11 cellular contexts compared by ENCODE assay signal in genomic region chr12:111274820-111275219, GRCh38.
DNase-seq lines count a peak whose midpoint lies in the region; ATAC-seq and TF ChIP-seq lines count a peak whose summit lies in the region.
"Had no signal": no experiment of that assay in that cellular context is flagged by ENCODE, and none has a peak within 500 bp of the region (broad histone marks: within the 10 kb centered on the region; RNA-seq: fewer than 3 reads in every experiment).

No MANE protein-coding gene starts in this region.

- no peak overlapping the region for H3K9ac ChIP-seq in liver (ENCODE audit: low read depth in 1 of 2, low read length in 2 of 2)

- ATAC-seq in GM21737 (IDR thresholded peaks at IDR 0.05; ENCODE audit: unreplicated experiment) (no peak), HG03354 (IDR thresholded peaks at IDR 0.05; ENCODE audit: poor library complexity, severe bottlenecking, unreplicated experiment) (no peak)
- ATAC-seq: activated CD8-positive, alpha-beta T cell treated with anti-CD3 and anti-CD28 coated beads for 36 hours had no signal

- DNase-seq in Daoy (ENCODE audit: low read depth): peak; percentile 36
- DNase-seq in HT1080 (ENCODE audit: low read depth): peak; percentile 14
- no peak for DNase-seq in T-helper 1 cell
- no peak for DNase-seq in inferior parietal cortex (ENCODE audit: extremely low spot score)
- DNase-seq: activated CD8-positive, alpha-beta T cell treated with anti-CD3 and anti-CD28 coated beads for 36 hours; NCI-H748 treated with DMSO at 0.1 percent for 48 hours; spleen had no signal

- H3K27ac ChIP-seq in VCaP: no peak overlapping the region
- no peak overlapping the region for H3K27ac ChIP-seq in liver (ENCODE audit: low read depth in 1 of 2, low read length in 2 of 2)
- H3K27ac ChIP-seq: spleen had no signal

- H3K36me3 ChIP-seq in liver (ENCODE audit: control insufficient read depth in 4 of 4, insufficient read depth in 3 of 4, low read depth in 1 of 4, low read length in 3 of 4): peaks cover 0 to 22% (median 11%) of the 10 kb centered on the region in 4 donors
- H3K36me3 ChIP-seq: spleen had no signal

- H3K4me3 ChIP-seq in liver (ENCODE audit: low read depth in 1 of 3, low read length in 3 of 3): no peak overlapping the region
- H3K4me3 ChIP-seq: spleen had no signal

- no peaks in the 10 kb centered on the region for H3K9me3 ChIP-seq in liver (ENCODE audit: control insufficient read depth in 4 of 4, low read length in 3 of 4)

- H3K27me3 ChIP-seq in liver (ENCODE audit: control insufficient read depth in 4 of 4, insufficient read depth in 4 of 4, low read length in 3 of 4): no peaks in the 10 kb centered on the region

- TF ChIP-seq RAD21 in liver (IDR thresholded peaks at IDR 0.05): peak in 1 of 2 donors; percentile 22

- peak; percentile 77 for TF ChIP-seq CTCF in VCaP (conservative IDR thresholded peaks at IDR 0.05)
- peak; percentile 20 for TF ChIP-seq CTCF in liver (IDR thresholded peaks at IDR 0.05; ENCODE audit: low read depth, low read length, missing input control)

- no peaks in the 10 kb centered on the region for H3K4me1 ChIP-seq in liver (ENCODE audit: control insufficient read depth in 4 of 4, insufficient read depth in 4 of 4, low read length in 3 of 4)
- H3K4me1 ChIP-seq: spleen had no signal

- 87% methylated on average over 6 of the region's 6 CpGs for WGBS in liver

TF ChIP-seq in liver, 16 proteins besides CTCF, POLR2A, EP300 and RAD21:
- TF ChIP-seq GABPA (IDR thresholded peaks at IDR 0.05 in 1 of 2, conservative IDR thresholded peaks at IDR 0.05 in 1 of 2) (no peak), ZBTB33 (IDR thresholded peaks at IDR 0.05) (no peak), FOXA1 (IDR thresholded peaks at IDR 0.05) (no peak), HNF4A (conservative IDR thresholded peaks at IDR 0.05) (no peak), HNF4G (IDR thresholded peaks at IDR 0.05) (no peak), FOXA2 (IDR thresholded peaks at IDR 0.05) (no peak), MAX (IDR thresholded peaks at IDR 0.05) (no peak), RXRA (IDR thresholded peaks at IDR 0.05) (no peak), REST (IDR thresholded peaks at IDR 0.05) (no peak), SP1 (IDR thresholded peaks at IDR 0.05) (no peak), ATF3 (IDR thresholded peaks at IDR 0.05) (no peak), YY1 (IDR thresholded peaks at IDR 0.05) (no peak), EGR1 (IDR thresholded peaks at IDR 0.05; ENCODE audit: low read depth in 2 of 2) (no peak), NR2F2 (IDR thresholded peaks at IDR 0.05) (no peak), TAF1 (conservative IDR thresholded peaks at IDR 0.05) (no peak)
TF ChIP-seq in liver: peak in this region for 0.

Comparison
In these comparisons a context has a peak if more than half of its experiments do, and no peak if none do; other contexts are left out.
1. DNase-seq: peak in Daoy (single experiment) and HT1080 (single experiment); none in T-helper 1 cell (0 of 5) and inferior parietal cortex (single experiment).